In genomic region chr6:22827760-22828159, GRCh38 we compare ENCODE assay signal across 14 cellular contexts.
DNase-seq lines count a peak whose midpoint lies in the region; ATAC-seq and TF ChIP-seq lines count a peak whose summit lies in the region.
"Had no signal": no experiment of that assay in that cellular context is flagged by ENCODE, and none has a peak within 500 bp of the region (broad histone marks: within the 10 kb centered on the region; RNA-seq: fewer than 3 reads in every experiment).

No MANE protein-coding gene starts in this region.

- H3K4me1 Mint-ChIP-seq in activated naive CD4-positive, alpha-beta T cell treated with anti-CD3 and anti-CD28 coated beads for 36 hours (ENCODE audit: low read depth) = no peaks in the 10 kb centered on the region

- ATAC-seq in GM19023 (IDR thresholded peaks at IDR 0.05; ENCODE audit: unreplicated experiment) = no peak

- H3K4me3 ChIP-seq in HUES48 (ENCODE audit: low read depth, low read length) = no peak overlapping the region
- H3K4me3 ChIP-seq in stomach = no peak overlapping the region
- H3K4me3 ChIP-seq: tibial nerve had no signal

- H3K27ac Mint-ChIP-seq in activated naive CD4-positive, alpha-beta T cell treated with anti-CD3 and anti-CD28 coated beads for 36 hours = no peak overlapping the region

- DNase-seq in astrocyte of the hippocampus (ENCODE audit: low read depth, low spot score) (peak; percentile 58), iris pigment epithelial cell (ENCODE audit: low read depth) (peak; percentile 48), stomach (no peak), MV-4-11 (lab: John Stamatoyannopoulos, UW) (no peak), cortex of kidney (lab: John Stamatoyannopoulos, UW) (no peak)
- no peak for DNase-seq in activated naive CD4-positive, alpha-beta T cell treated with anti-CD3 and anti-CD28 coated beads for 36 hours
- DNase-seq: activated T-cell treated with anti-CD3 and anti-CD28 coated beads, Interleukin-2, amount 50 U/mL, for 1 hour; NCI-H2171; RPMI8226 had no signal

- WGBS in stomach, 5 donors = 23 to 26% (median 25%) methylated on average over 1 of the region's 1 CpG

- no peak for TF ChIP-seq POLR2A in stomach (IDR thresholded peaks at IDR 0.05)

- TF ChIP-seq CTCF in stomach (IDR thresholded peaks at IDR 0.05) = no peak

- H3K4me1 ChIP-seq in HUES48 (ENCODE audit: control insufficient read depth, insufficient read depth, low read length) = peaks cover 21% of the 10 kb centered on the region
- H3K4me1 ChIP-seq in stomach = peaks cover 4 to 18% (median 11%) of the 10 kb centered on the region in 4 donors

- CTCF ChIA-PET in activated naive CD4-positive, alpha-beta T cell treated with anti-CD3 and anti-CD28 coated beads for 36 hours (lab: Charles Lee) = no interaction called here

- intact Hi-C loops in stomach (cut with DNase I; ENCODE audit: low total_unique reads) = no loop called here
- intact Hi-C loops in activated naive CD4-positive, alpha-beta T cell treated with anti-CD3 and anti-CD28 coated beads for 36 hours (cut with micrococcal nuclease) = no loop called here

- TF ChIP-seq EP300 in stomach (IDR thresholded peaks at IDR 0.05) = no peak

- H3K36me3 Mint-ChIP-seq in activated naive CD4-positive, alpha-beta T cell treated with anti-CD3 and anti-CD28 coated beads for 36 hours (ENCODE audit: low read depth) = no peaks in the 10 kb centered on the region

- H3K27ac ChIP-seq in HUES48 (ENCODE audit: low read depth, low read length) = peak overlapping the region; percentile 86
- peak overlapping the region in 4 of 5 donors; percentile 24 to 53 (median 40) for H3K27ac ChIP-seq in stomach
- H3K27ac ChIP-seq: KMS-11, WERI-Rb-1 had no signal

- H3K9me3 ChIP-seq in HUES48 (ENCODE audit: control insufficient read depth, insufficient read depth, low read length) (no peaks in the 10 kb centered on the region), stomach (no peaks in the 10 kb centered on the region)
- H3K9me3 ChIP-seq: tibial nerve had no signal

- H3K36me3 ChIP-seq in HUES48 (ENCODE audit: control insufficient read depth, insufficient read depth, low read length) (no peaks in the 10 kb centered on the region), stomach (no peaks in the 10 kb centered on the region)
- H3K36me3 ChIP-seq: tibial nerve, WERI-Rb-1 had no signal

- H3K4me3 Mint-ChIP-seq in activated naive CD4-positive, alpha-beta T cell treated with anti-CD3 and anti-CD28 coated beads for 36 hours = no peak overlapping the region

- H3K9me3 Mint-ChIP-seq in activated naive CD4-positive, alpha-beta T cell treated with anti-CD3 and anti-CD28 coated beads for 36 hours = no peaks in the 10 kb centered on the region

- H3K27me3 ChIP-seq in HUES48 (ENCODE audit: control insufficient read depth, insufficient read depth, low read length) (no peaks in the 10 kb centered on the region), stomach (no peaks in the 10 kb centered on the region)
- H3K27me3 ChIP-seq: tibial nerve had no signal

- H3K27me3 Mint-ChIP-seq in activated naive CD4-positive, alpha-beta T cell treated with anti-CD3 and anti-CD28 coated beads for 36 hours (ENCODE audit: low read depth) = no peaks in the 10 kb centered on the region

- H3K9ac ChIP-seq in HUES48 (ENCODE audit: low read depth, low read length) = peak overlapping the region; percentile 27; the same call in 1 of the 2 replicates
- H3K9ac ChIP-seq: KMS-11 had no signal

Comparison
In these comparisons a context has a peak if more than half of its experiments do, and no peak if none do; other contexts are left out.
1. DNase-seq: peak in astrocyte of the hippocampus (single experiment) and iris pigment epithelial cell (single experiment); none in stomach (single experiment), activated naive CD4-positive, alpha-beta T cell treated with anti-CD3 and anti-CD28 coated beads for 36 hours (single experiment), MV-4-11 (single experiment) and cortex of kidney (single experiment).